ENCODE assay signal across 1 cellular context in genomic region chr12:43835656-43836454, GRCh38.
TF ChIP-seq lines count a peak whose summit lies in the region.

Gene TMEM117, plus strand, starts transcription at chr12:43836081.

TF ChIP-seq in GM12878, 131 proteins besides CTCF, POLR2A, EP300 and RAD21 (continued from another document):
- TF ChIP-seq NKRF (conservative IDR thresholded peaks at IDR 0.05) (peak; percentile 82; the same call in 1 of the 2 replicates), NR2F1 (conservative IDR thresholded peaks at IDR 0.05) (peak; percentile 79), TCF12 (IDR thresholded peaks at IDR 0.05; ENCODE audit: low read depth, low read length) (0 out of 2 replicates have a peak, but pooled peaks have one; percentile 16), GATAD2B (conservative IDR thresholded peaks at IDR 0.05; ENCODE audit: low read depth) (peak; percentile 99), ASH2L (IDR thresholded peaks at IDR 0.05; ENCODE audit: borderline replicate concordance, low read depth) (peak; percentile 91; the same call in 1 of the 2 replicates), EGR1 (IDR thresholded peaks at IDR 0.05; ENCODE audit: borderline replicate concordance in 1 of 2, low read depth in 2 of 2, low read length in 2 of 2) (peak in 1 of 2 experiments; percentile 83; a peak in 2 of 3 replicates), CBX3 (IDR thresholded peaks at IDR 0.05; ENCODE audit: borderline replicate concordance, low read depth) (no peak), TCF3 (IDR thresholded peaks at IDR 0.05; ENCODE audit: borderline replicate concordance, insufficient read depth, low read depth, low read length) (peak; percentile 55; the same call in 1 of the 2 replicates), BACH1 (IDR thresholded peaks at IDR 0.05; ENCODE audit: borderline replicate concordance) (peak; percentile 87; the same call in 1 of the 2 replicates), EED (IDR thresholded peaks at IDR 0.05; ENCODE audit: low read depth) (peak; percentile 41), CREB1 (IDR thresholded peaks at IDR 0.05; ENCODE audit: low read depth) (0 out of 2 replicates have a peak, but pooled peaks have one; percentile 10), REST (IDR thresholded peaks at IDR 0.05; ENCODE audit: low read depth, low read length) (no peak), ZBTB33 (IDR thresholded peaks at IDR 0.05) (no peak), KLF5 (IDR thresholded peaks at IDR 0.05; ENCODE audit: partially characterized antibody) (peak; percentile 18), SMARCA5 (IDR thresholded peaks at IDR 0.05) (0 out of 2 replicates have a peak, but pooled peaks have one; percentile 79), ZSCAN29 (IDR thresholded peaks at IDR 0.05) (peak; percentile 56; the same call in 1 of the 2 replicates), CHD2 (IDR thresholded peaks at IDR 0.05; ENCODE audit: borderline replicate concordance, low read depth, low read length) (0 out of 2 replicates have a peak, but pooled peaks have one; percentile 18), ZNF687 (IDR thresholded peaks at IDR 0.05) (peak; percentile 64; the same call in 1 of the 2 replicates), DPF2 (IDR thresholded peaks at IDR 0.05) (peak; percentile 95), ZNF622 (IDR thresholded peaks at IDR 0.05) (no peak), TAF1 (IDR thresholded peaks at IDR 0.05; ENCODE audit: borderline replicate concordance, low read depth, low read length) (peak; percentile 54; the same call in 1 of the 2 replicates), CHD1 (IDR thresholded peaks at IDR 0.05; ENCODE audit: low read depth, low read length) (no peak), SMC3 (IDR thresholded peaks at IDR 0.05; ENCODE audit: borderline replicate concordance, low read length) (no peak), FOXM1 (IDR thresholded peaks at IDR 0.05; ENCODE audit: low read depth, low read length) (no peak), RB1 (IDR thresholded peaks at IDR 0.05; ENCODE audit: borderline replicate concordance) (peak; percentile 54; the same call in 1 of the 2 replicates), BHLHE40 (IDR thresholded peaks at IDR 0.05; ENCODE audit: borderline replicate concordance in 1 of 2, low read depth in 2 of 2, low read length in 1 of 2) (peak; percentile 4 to 81; a peak in 2 of 4 replicates), MEF2A (IDR thresholded peaks at IDR 0.05; ENCODE audit: insufficient read depth, low read depth, low read length) (peak; percentile 60; the same call in 1 of the 2 replicates), CREM (IDR thresholded peaks at IDR 0.05; ENCODE audit: low read depth) (peak; percentile 40; the same call in 1 of the 2 replicates), POU2F2 (IDR thresholded peaks at IDR 0.05; ENCODE audit: borderline replicate concordance, low read depth, low read length) (0 out of 3 replicates have a peak, but pooled peaks have one; percentile 7), SUZ12 (IDR thresholded peaks at IDR 0.05; ENCODE audit: unreplicated experiment) (no peak), BCL3 (IDR thresholded peaks at IDR 0.05; ENCODE audit: borderline replicate concordance, insufficient read depth, low read depth, low read length, poor library complexity, severe bottlenecking) (peak; percentile 13), IKZF1 (conservative IDR thresholded peaks at IDR 0.05) (peak; percentile 93)
TF ChIP-seq in GM12878: peak in this region for 28.
